ENCODE assay signal across 9 cellular contexts in genomic region chr12:89225401-89225800, GRCh38.
A peak's percentile ranks its signal among the peaks of the same experiment; 100 is the strongest.
DNase-seq lines count a peak whose midpoint lies in the region; ATAC-seq, FAIRE-seq and TF ChIP-seq lines count a peak whose summit lies in the region.
"Had no signal": no experiment of that assay in that cellular context is flagged by ENCODE, and none has a peak within 500 bp of the region (broad histone marks: within the 10 kb centered on the region; RNA-seq: fewer than 3 reads in every experiment).

No MANE protein-coding gene starts in this region.

- H3K9me3 Mint-ChIP-seq in natural killer cell treated with Interleukin-12 subunit alpha and Interleukin-12 subunit beta and Interleukin-15 and Interleukin-18, amount 100 ng/mL, for 72 hours, result no peaks in the 10 kb centered on the region

- H2AFZ ChIP-seq in K562 (ENCODE audit: low read depth, low read length), result no peak overlapping the region

- peak; percentile 47 for ATAC-seq in HG02884 (IDR thresholded peaks at IDR 0.05; ENCODE audit: unreplicated experiment)
- ATAC-seq in K562, result no peak
- peak; percentile 95 to 97 for ATAC-seq in natural killer cell treated with Interleukin-12 subunit alpha and Interleukin-12 subunit beta and Interleukin-15 and Interleukin-18, amount 100 ng/mL, for 72 hours

- H3K4me3 Mint-ChIP-seq in natural killer cell treated with Interleukin-12 subunit alpha and Interleukin-12 subunit beta and Interleukin-15 and Interleukin-18, amount 100 ng/mL, for 72 hours, result peak overlapping the region; percentile 86

- H3K36me3 ChIP-seq in K562 (ENCODE audit: control insufficient read depth, insufficient read depth, low read length) (no peaks in the 10 kb centered on the region), thymus (ENCODE audit: control insufficient read depth, insufficient read depth) (no peaks in the 10 kb centered on the region)

- peak; percentile 98 for DNase-seq in DMS53 (lab: John Stamatoyannopoulos, UW)
- peak; percentile 54 for DNase-seq in T-helper 22 cell (ENCODE audit: low read depth)
- DNase-seq in K562 (ENCODE audit: extremely low read depth in 1 of 4, low spot score in 3 of 4), result no peak
- peak; percentile 84 for DNase-seq in natural killer cell treated with Interleukin-12 subunit alpha and Interleukin-12 subunit beta and Interleukin-15 and Interleukin-18, amount 100 ng/mL, for 72 hours (ENCODE audit: low spot score)
- DNase-seq in kidney glomerular epithelial cell (lab: John Stamatoyannopoulos, UW), result no peak
- DNase-seq in nucleus accumbens (lab: John Stamatoyannopoulos, UW), result no peak

- no peaks in the 10 kb centered on the region for H4K20me1 ChIP-seq in K562 (replicated peaks; ENCODE audit: control insufficient read depth, insufficient read depth, low read length)

- intact Hi-C loops in K562 (cut with micrococcal nuclease), result no loop called here

- TF ChIP-seq RAD21 in K562 (CRISPR knock-in tag; conservative IDR thresholded peaks at IDR 0.05 in 1 of 2, IDR thresholded peaks at IDR 0.05 in 1 of 2), result 0 out of 4 replicates have a peak, but pooled peaks of 1 of the 2 experiments have one; percentile 4

- H3K4me1 Mint-ChIP-seq in natural killer cell treated with Interleukin-12 subunit alpha and Interleukin-12 subunit beta and Interleukin-15 and Interleukin-18, amount 100 ng/mL, for 72 hours (ENCODE audit: low read depth in 2 of 2), result peaks cover 42 to 49% of the 10 kb centered on the region in 2 donors

- no peak overlapping the region for H3K4me3 ChIP-seq in K562
- no peak overlapping the region for H3K4me3 ChIP-seq in thymus (ENCODE audit: low read length)

- H3K36me3 Mint-ChIP-seq in natural killer cell treated with Interleukin-12 subunit alpha and Interleukin-12 subunit beta and Interleukin-15 and Interleukin-18, amount 100 ng/mL, for 72 hours, result no peaks in the 10 kb centered on the region

- 8% methylated on average over 5 of the region's 5 CpGs for WGBS in K562 (ENCODE audit: insufficient coverage, low coverage, missing lambda C conversion rate)
- WGBS in thymus, result 13% methylated on average over 5 of the region's 5 CpGs

- no peaks in the 10 kb centered on the region for H3K27me3 Mint-ChIP-seq in natural killer cell treated with Interleukin-12 subunit alpha and Interleukin-12 subunit beta and Interleukin-15 and Interleukin-18, amount 100 ng/mL, for 72 hours

- no peak overlapping the region for H3K4me2 ChIP-seq in K562 (ENCODE audit: insufficient read depth, low read length)

- BruUV-seq in K562 (replicated peaks; lab: Mats Ljungman, UMichigan), result no TSS peak

- peak overlapping the region; percentile 92 to 97 for H3K27ac Mint-ChIP-seq in natural killer cell treated with Interleukin-12 subunit alpha and Interleukin-12 subunit beta and Interleukin-15 and Interleukin-18, amount 100 ng/mL, for 72 hours

- CTCF ChIA-PET in K562 (lab: Yijun Ruan, JAX; ENCODE audit: low intra/inter-chr PET ratio), result no interaction called here

- no peak overlapping the region for H3K9ac ChIP-seq in K562 (ENCODE audit: insufficient read depth in 1 of 2, low read depth in 2 of 2, low read length in 2 of 2)

- H3K9me1 ChIP-seq in K562 (ENCODE audit: control insufficient read depth, insufficient read depth, low read length), result no peaks in the 10 kb centered on the region

- TF ChIP-seq POLR2A in K562 (conservative IDR thresholded peaks at IDR 0.05), result no peak

- in situ Hi-C loops in K562 (cut with MboI), result no loop called here

- no peak overlapping the region for H3K27ac ChIP-seq in K562 (ENCODE audit: extremely low read depth, low read depth, low read length)
- peak overlapping the region; percentile 71 for H3K27ac ChIP-seq in thymus (ENCODE audit: low read depth)

- no peak for TF ChIP-seq CTCF in K562 (IDR thresholded peaks at IDR 0.05 in 2 of 3, conservative IDR thresholded peaks at IDR 0.05 in 1 of 3; ENCODE audit: insufficient read depth in 2 of 3, low read depth in 1 of 3, low read length in 3 of 3)

- POLR2A ChIA-PET in K562 (lab: Yijun Ruan, JAX), result interaction anchor here (1.3 to 1.5 kb wide), 2 partner anchors 10 to 15 kb away, joined by 3 to 4 read pairs; no protein-coding TSS in a partner anchor

- H3K4me1 ChIP-seq in K562 (replicated peaks in 1 of 2; ENCODE audit: control insufficient read depth in 2 of 2, insufficient read depth in 2 of 2, low read length in 2 of 2) (no peaks in the 10 kb centered on the region; a peak in 1 of 5 replicates), thymus (ENCODE audit: control insufficient read depth, insufficient read depth, low read length) (peaks cover 12% of the 10 kb centered on the region)

- H3K9me3 ChIP-seq in K562 (replicated peaks; ENCODE audit: control insufficient read depth, insufficient read depth, low read depth, low read length), result no peaks in the 10 kb centered on the region
- no peaks in the 10 kb centered on the region for H3K9me3 ChIP-seq in thymus (ENCODE audit: control insufficient read depth)

- no peaks in the 10 kb centered on the region for H3K27me3 ChIP-seq in K562 (ENCODE audit: control insufficient read depth in 2 of 2, insufficient read depth in 2 of 2, low read length in 2 of 2)
- H3K27me3 ChIP-seq in thymus (ENCODE audit: control insufficient read depth, insufficient read depth), result no peaks in the 10 kb centered on the region

- H3K79me2 ChIP-seq in K562 (ENCODE audit: control insufficient read depth, insufficient read depth, low read length), result no peaks in the 10 kb centered on the region

- TF ChIP-seq EP300 in K562 (IDR thresholded peaks at IDR 0.05; ENCODE audit: low read length), result no peak

- no peak for FAIRE-seq in K562 (lab: Jason Lieb, UNC)
- FAIRE-seq: islet of Langerhans had no signal

TF ChIP-seq in K562, 482 proteins besides CTCF, POLR2A, EP300 and RAD21:
- no peak for TF ChIP-seq JUN (IDR thresholded peaks at IDR 0.05; ENCODE audit: borderline replicate concordance, low read depth, low read length)
- TF ChIP-seq JUN (CRISPR knock-in tag; IDR thresholded peaks at IDR 0.05; ENCODE audit: borderline replicate concordance), result no peak
- no peak for TF ChIP-seq USF2 (CRISPR knock-in tag; IDR thresholded peaks at IDR 0.05)
- TF ChIP-seq TAF15 (IDR thresholded peaks at IDR 0.05; ENCODE audit: low read depth, low read length), result no peak
- TF ChIP-seq NR2C2 (CRISPR knock-in tag; IDR thresholded peaks at IDR 0.05), result no peak
- TF ChIP-seq NR2C2 (tag; IDR thresholded peaks at IDR 0.05), result peak; percentile 35; the same call in 1 of the 2 replicates
- no peak for TF ChIP-seq HBP1 (CRISPR knock-in tag; IDR thresholded peaks at IDR 0.05)
- TF ChIP-seq ATF3 (IDR thresholded peaks at IDR 0.05), result 0 out of 2 replicates have a peak, but pooled peaks have one; percentile 26
- TF ChIP-seq ATF3 (CRISPR knock-in tag; conservative IDR thresholded peaks at IDR 0.05), result no peak
- TF ChIP-seq GABPA (tag; conservative IDR thresholded peaks at IDR 0.05; ENCODE audit: low read depth), result peak; percentile 48; the same call in 1 of the 2 replicates
- TF ChIP-seq DMBX1 (CRISPR knock-in tag; IDR thresholded peaks at IDR 0.05; ENCODE audit: borderline replicate concordance), result peak; percentile 75
- TF ChIP-seq ZNF311 (CRISPR knock-in tag; IDR thresholded peaks at IDR 0.05), result 0 out of 2 replicates have a peak, but pooled peaks have one; percentile 44
- TF ChIP-seq ZNF589 (CRISPR knock-in tag; IDR thresholded peaks at IDR 0.05; ENCODE audit: low read depth), result peak; percentile 67; the same call in 1 of the 2 replicates
- TF ChIP-seq VEZF1 (CRISPR knock-in tag; IDR thresholded peaks at IDR 0.05), result peak; percentile 70
- TF ChIP-seq CREB1 (IDR thresholded peaks at IDR 0.05), result no peak
- TF ChIP-seq CREB1 (CRISPR knock-in tag; IDR thresholded peaks at IDR 0.05), result no peak

Comparison
In these comparisons a context has a peak if more than half of its experiments do, and no peak if none do; other contexts are left out.
1. DNase-seq: peak in DMS53 (single experiment), T-helper 22 cell (single experiment) and natural killer cell treated with Interleukin-12 subunit alpha and Interleukin-12 subunit beta and Interleukin-15 and Interleukin-18, amount 100 ng/mL, for 72 hours (single experiment); none in K562 (0 of 4), kidney glomerular epithelial cell (single experiment) and nucleus accumbens (0 of 56).